ENCODE assay signal across 8 cellular contexts in the genomic region with DNA sequence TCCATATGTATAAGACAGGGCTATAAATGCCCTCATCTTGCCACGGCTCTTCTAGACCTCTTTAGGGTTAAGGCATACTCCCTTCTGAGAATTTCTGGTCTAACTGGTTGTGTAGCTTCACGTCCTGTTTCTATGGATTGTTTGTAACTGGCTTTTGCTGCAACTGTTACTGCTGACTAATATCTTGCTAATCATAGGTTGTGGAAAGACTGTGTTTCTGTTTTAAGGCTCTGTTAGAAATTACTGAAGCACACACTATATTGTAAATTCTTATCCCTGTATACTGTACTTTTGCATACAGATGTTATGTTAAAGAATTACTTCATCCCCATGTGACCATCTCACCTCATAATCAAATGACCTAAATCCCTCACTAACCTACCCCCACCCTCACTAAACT.
DNase-seq lines count a peak whose midpoint lies in the region; ATAC-seq, FAIRE-seq and TF ChIP-seq lines count a peak whose summit lies in the region.
"Not testable (repeated sequence)": the region's sequence is repeated elsewhere in the genome, so short reads cannot be mapped to it uniquely, and the experiment has no call there.

No MANE protein-coding gene starts in this region.

- TF ChIP-seq CTCF in GM12878 (IDR thresholded peaks at IDR 0.05 in 2 of 3, conservative IDR thresholded peaks at IDR 0.05 in 1 of 3; ENCODE audit: control insufficient read depth in 2 of 3, extremely low read depth in 1 of 3, insufficient read depth in 1 of 3, low read depth in 3 of 3, low read length in 3 of 3); foreskin keratinocyte (conservative IDR thresholded peaks at IDR 0.05): not testable (repeated sequence)

- WGBS in GM12878 (ENCODE audit: insufficient coverage, insufficient replicate concordance, low lambda C conversion rate, missing lambda C conversion rate) = 0% methylated on average over 2 of the region's 2 CpGs

- in situ Hi-C loops in GM12878 (cut with MboI) = not testable (repeated sequence)

- TF ChIP-seq POLR2A in GM12878 (IDR thresholded peaks at IDR 0.05; ENCODE audit: low read depth, low read length) = not testable (repeated sequence)

- H3K36me3 ChIP-seq in GM12878 (ENCODE audit: control insufficient read depth in 2 of 2, insufficient read depth in 2 of 2, low read length in 1 of 2) = not testable (repeated sequence)

- H2AFZ ChIP-seq in GM12878 (ENCODE audit: control insufficient read depth, low read depth, low read length) = not testable (repeated sequence)

- not testable (repeated sequence) for TF ChIP-seq RAD21 in GM12878 (IDR thresholded peaks at IDR 0.05; ENCODE audit: insufficient read depth, low read depth, low read length)

- peak overlapping the region; percentile 3 for H3K4me3 Mint-ChIP-seq in T-helper 2 cell treated with Interferon-gamma antibody and Interleukin-4, amounts not matched to agents 5 μg/mL and 100 μg/mL, for 36 hours
- H3K4me3 Mint-ChIP-seq in activated T-cell treated with anti-CD3 and anti-CD28 coated beads, Interleukin-2, amount 50 U/mL, for 24 hours = not testable (repeated sequence)

- peak overlapping the region; percentile 62 for H3K27ac Mint-ChIP-seq in T-helper 2 cell treated with Interferon-gamma antibody and Interleukin-4, amounts not matched to agents 5 μg/mL and 100 μg/mL, for 36 hours
- peak overlapping the region; percentile 78 for H3K27ac Mint-ChIP-seq in activated T-cell treated with anti-CD3 and anti-CD28 coated beads, Interleukin-2, amount 50 U/mL, for 24 hours

- peaks cover 62% of the 10 kb centered on the region for H3K4me1 Mint-ChIP-seq in T-helper 2 cell treated with Interferon-gamma antibody and Interleukin-4, amounts not matched to agents 5 μg/mL and 100 μg/mL, for 36 hours (ENCODE audit: low read depth)
- peaks cover 74% of the 10 kb centered on the region for H3K4me1 Mint-ChIP-seq in activated T-cell treated with anti-CD3 and anti-CD28 coated beads, Interleukin-2, amount 50 U/mL, for 24 hours (ENCODE audit: low read depth)

- SMC1A ChIA-PET in GM12878 (lab: Charles Lee; ENCODE audit: uncharacterized antibody, unreplicated experiment) = interaction anchor here (0.6 to 4.7 kb wide), 4 partner anchors 11 to 274 kb away, joined by 3 to 37 read pairs (median 4); no protein-coding TSS in a partner anchor

- intact Hi-C loops in GM12878 (cut with micrococcal nuclease; ENCODE audit: unreplicated experiment) = not testable (repeated sequence)

- RAD21 ChIA-PET in GM12878 (lab: Charles Lee; ENCODE audit: unreplicated experiment) = interaction anchor here (1.6 to 1.7 kb wide), 2 partner anchors 10 to 12 kb away, joined by 4 to 6 read pairs; no protein-coding TSS in a partner anchor

- DNase-seq in DMS53 (lab: John Stamatoyannopoulos, UW) (peak; percentile 47), HT-29 (ENCODE audit: low spot score) (peak; percentile 65), NCI-H510A treated with DMSO at 0.1 percent for 48 hours (lab: John Stamatoyannopoulos, UW) (peak; percentile 6), foreskin keratinocyte (peak; percentile 61 to 82), renal cortical epithelial cell (ENCODE audit: low read depth) (peak; percentile 21)
- not testable (repeated sequence) for DNase-seq in T-helper 2 cell treated with Interferon-gamma antibody and Interleukin-4, amounts not matched to agents 5 μg/mL and 100 μg/mL, for 36 hours (ENCODE audit: low spot score); activated T-cell treated with anti-CD3 and anti-CD28 coated beads, Interleukin-2, amount 50 U/mL, for 24 hours; GM12878 (ENCODE audit: low read depth, low spot score)

- BruUV-seq in GM12878 (replicated peaks; lab: Mats Ljungman, UMichigan) = not testable (repeated sequence)

- POLR2A ChIA-PET in GM12878 (lab: Charles Lee) = not testable (repeated sequence)

- CTCF ChIA-PET in GM12878 (lab: Yijun Ruan, JAX) = interaction anchor here (2.7 kb wide), 1 partner anchor 12 kb away, joined by 17 read pairs; no protein-coding TSS in a partner anchor

- not testable (repeated sequence) for H3K27me3 Mint-ChIP-seq in T-helper 2 cell treated with Interferon-gamma antibody and Interleukin-4, amounts not matched to agents 5 μg/mL and 100 μg/mL, for 36 hours (ENCODE audit: low read depth); activated T-cell treated with anti-CD3 and anti-CD28 coated beads, Interleukin-2, amount 50 U/mL, for 24 hours

- FAIRE-seq in GM12878 (lab: Jason Lieb, UNC) = not testable (repeated sequence)

- not testable (repeated sequence) for H3K4me1 ChIP-seq in GM12878 (ENCODE audit: control insufficient read depth, insufficient read depth, low read length)
- H3K4me1 ChIP-seq in foreskin keratinocyte = peaks cover 54% of the 10 kb centered on the region

- not testable (repeated sequence) for H3K79me2 ChIP-seq in GM12878 (ENCODE audit: control insufficient read depth, insufficient read depth, low read length)

- H3K4me2 ChIP-seq in GM12878 (ENCODE audit: control insufficient read depth, insufficient read depth) = not testable (repeated sequence)

- not testable (repeated sequence) for H4K20me1 ChIP-seq in GM12878 (ENCODE audit: control insufficient read depth, insufficient read depth)

- not testable (repeated sequence) for H3K27me3 ChIP-seq in GM12878 (replicated peaks in 1 of 2; ENCODE audit: control insufficient read depth in 2 of 2, insufficient read depth in 2 of 2, low read length in 1 of 2); foreskin keratinocyte

- H3K27ac ChIP-seq in GM12878 (ENCODE audit: control insufficient read depth, insufficient read depth) = not testable (repeated sequence)
- H3K27ac ChIP-seq in foreskin keratinocyte = peak overlapping the region; percentile 59

- H3K9me3 ChIP-seq in GM12878 (replicated peaks; ENCODE audit: control insufficient read depth, insufficient read depth, low read length) = not testable (repeated sequence)

- not testable (repeated sequence) for TF ChIP-seq EP300 in GM12878 (IDR thresholded peaks at IDR 0.05; ENCODE audit: borderline replicate concordance in 1 of 2, control insufficient read depth in 1 of 2, low read depth in 2 of 2, low read length in 2 of 2)

- not testable (repeated sequence) for H3K4me3 ChIP-seq in GM12878

- ATAC-seq in GM12878, foreskin keratinocyte: not testable (repeated sequence)

- peaks cover 46% of the 10 kb centered on the region for H3K36me3 Mint-ChIP-seq in T-helper 2 cell treated with Interferon-gamma antibody and Interleukin-4, amounts not matched to agents 5 μg/mL and 100 μg/mL, for 36 hours (ENCODE audit: low read depth)
- peaks cover 76% of the 10 kb centered on the region for H3K36me3 Mint-ChIP-seq in activated T-cell treated with anti-CD3 and anti-CD28 coated beads, Interleukin-2, amount 50 U/mL, for 24 hours (ENCODE audit: low read depth)

- not testable (repeated sequence) for H3K9ac ChIP-seq in GM12878 (ENCODE audit: control insufficient read depth, insufficient read depth, low read length)

- not testable (repeated sequence) for H3K9me3 Mint-ChIP-seq in T-helper 2 cell treated with Interferon-gamma antibody and Interleukin-4, amounts not matched to agents 5 μg/mL and 100 μg/mL, for 36 hours; activated T-cell treated with anti-CD3 and anti-CD28 coated beads, Interleukin-2, amount 50 U/mL, for 24 hours

TF ChIP-seq in GM12878, 131 proteins besides CTCF, POLR2A, EP300 and RAD21:
- peak; percentile 65 for TF ChIP-seq MEF2B (IDR thresholded peaks at IDR 0.05; ENCODE audit: partially characterized antibody, poor library complexity, severe bottlenecking)
- 0 out of 2 replicates have a peak, but pooled peaks have one; percentile 36 for TF ChIP-seq MEF2A (IDR thresholded peaks at IDR 0.05; ENCODE audit: insufficient read depth, low read depth, low read length)
- peak; percentile 49 for TF ChIP-seq JUNB (IDR thresholded peaks at IDR 0.05)
- TF ChIP-seq NFIC (IDR thresholded peaks at IDR 0.05; ENCODE audit: low read depth, low read length) = peak; percentile 40; the same call in 1 of the 2 replicates
- peak; percentile 64 for TF ChIP-seq ATF7 (IDR thresholded peaks at IDR 0.05; ENCODE audit: low read depth)
- TF ChIP-seq ZBED1 (IDR thresholded peaks at IDR 0.05; ENCODE audit: borderline replicate concordance) = peak; percentile 60; the same call in 1 of the 2 replicates
- TF ChIP-seq ZNF217 (IDR thresholded peaks at IDR 0.05) = 0 out of 2 replicates have a peak, but pooled peaks have one; percentile 42
- peak; percentile 65; the same call in 1 of the 2 replicates for TF ChIP-seq ATF2 (IDR thresholded peaks at IDR 0.05; ENCODE audit: low read length)
- peak in 1 of 2 experiments; percentile 9; a peak in 1 of 4 replicates for TF ChIP-seq BHLHE40 (IDR thresholded peaks at IDR 0.05; ENCODE audit: borderline replicate concordance in 1 of 2, low read depth in 2 of 2, low read length in 1 of 2)
